In genomic region chr10:43196981-43197833, GRCh38 we compare ENCODE assay signal across 16 cellular contexts. TPM values are rescaled to one million over a fixed set of nuclear protein-coding genes. Genes with fewer than 3 reads are reported as not detected.
DNase-seq lines count a peak whose midpoint lies in the region; ATAC-seq and TF ChIP-seq lines count a peak whose summit lies in the region.
"Had no signal": no experiment of that assay in that cellular context is flagged by ENCODE, and none has a peak within 500 bp of the region (broad histone marks: within the 10 kb centered on the region; RNA-seq: fewer than 3 reads in every experiment).

No MANE protein-coding gene starts in this region.

- H3K9me3 ChIP-seq in right atrium auricular region (no peaks in the 10 kb centered on the region), mucosa of descending colon (no peaks in the 10 kb centered on the region), aorta (ENCODE audit: control insufficient read depth, low read length) (no peaks in the 10 kb centered on the region)
- H3K9me3 ChIP-seq: Caco-2, HAP-1 had no signal

- POLR2A ChIA-PET in activated CD4-positive, alpha-beta memory T cell treated with anti-CD3 and anti-CD28 coated beads, Interleukin-2, amount 10 ng/mL, durations not matched to agents 7 days and 5 days (lab: Charles Lee), result interaction anchor here (0.7 kb wide), 1 partner anchor 58 kb away, joined by 3 read pairs; no protein-coding TSS in a partner anchor

- peaks cover 9% of the 10 kb centered on the region for H3K36me3 Mint-ChIP-seq in activated CD4-positive, alpha-beta memory T cell treated with anti-CD3 and anti-CD28 coated beads, Interleukin-2, amount 10 ng/mL, durations not matched to agents 7 days and 5 days (ENCODE audit: low read depth)

- ATAC-seq in left cardiac atrium (no peak), mucosa of descending colon (no peak), aorta (ENCODE audit: low FRiP score) (no peak), HG02798 (IDR thresholded peaks at IDR 0.05; ENCODE audit: poor library complexity, unreplicated experiment) (no peak)
- ATAC-seq: activated CD8-positive, alpha-beta T cell treated with anti-CD3 and anti-CD28 coated beads, Interleukin-2, amount 10 ng/mL, durations not matched to agents 7 days and 5 days; Panc1; right cardiac atrium had no signal

- no peaks in the 10 kb centered on the region for H3K27me3 Mint-ChIP-seq in activated CD4-positive, alpha-beta memory T cell treated with anti-CD3 and anti-CD28 coated beads, Interleukin-2, amount 10 ng/mL, durations not matched to agents 7 days and 5 days

- peaks cover 0 to 7% of the 10 kb centered on the region in 2 donors for H3K4me1 ChIP-seq in right atrium auricular region
- peaks cover 2% of the 10 kb centered on the region for H3K4me1 ChIP-seq in mucosa of descending colon (ENCODE audit: low read depth)
- H3K4me1 ChIP-seq in aorta (ENCODE audit: control insufficient read depth in 1 of 2, insufficient read depth in 2 of 2, low read length in 2 of 2), result no peaks in the 10 kb centered on the region
- H3K4me1 ChIP-seq: Caco-2, HAP-1 had no signal

- DNase-seq in right atrium auricular region (ENCODE audit: low spot score) (peak; percentile 43), left cardiac atrium (no peak), mucosa of descending colon (peak in 2 of 3 donors; percentile 9 to 31), aorta (peak; percentile 32 to 67), OCI-M2 (lab: John Stamatoyannopoulos, UW; ENCODE audit: unreplicated experiment) (no peak), AG20443 (ENCODE audit: low spot score) (no peak)
- DNase-seq in activated CD4-positive, alpha-beta memory T cell treated with anti-CD3 and anti-CD28 coated beads, Interleukin-2, amount 10 ng/mL, durations not matched to agents 7 days and 5 days, result peak; percentile 15
- DNase-seq: activated CD8-positive, alpha-beta T cell treated with anti-CD3 and anti-CD28 coated beads, Interleukin-2, amount 10 ng/mL, durations not matched to agents 7 days and 5 days; mesenchymal stem cell; NCI-H2081; NCI-H524 had no signal

- no peaks in the 10 kb centered on the region for H3K9me3 Mint-ChIP-seq in activated CD4-positive, alpha-beta memory T cell treated with anti-CD3 and anti-CD28 coated beads, Interleukin-2, amount 10 ng/mL, durations not matched to agents 7 days and 5 days

- TF ChIP-seq CTCF in right atrium auricular region (IDR thresholded peaks at IDR 0.05), result no peak
- TF ChIP-seq CTCF in mucosa of descending colon (IDR thresholded peaks at IDR 0.05), result no peak

- peaks cover 3% of the 10 kb centered on the region for H3K4me1 Mint-ChIP-seq in activated CD4-positive, alpha-beta memory T cell treated with anti-CD3 and anti-CD28 coated beads, Interleukin-2, amount 10 ng/mL, durations not matched to agents 7 days and 5 days

- intact Hi-C loops in left cardiac atrium (cut with DNase I) (no loop called here), mucosa of descending colon (cut with DNase I, micrococcal nuclease) (no loop called here), aorta (cut with DNase I) (no loop called here)

- H3K4me3 ChIP-seq in right atrium auricular region (no peak overlapping the region), mucosa of descending colon (no peak overlapping the region), aorta (ENCODE audit: low read length in 2 of 2) (no peak overlapping the region)
- H3K4me3 ChIP-seq: HAP-1 had no signal

- 95 to 96% methylated on average over 20 of the region's 20 CpGs for WGBS in aorta, 2 donors

- no peak overlapping the region for H3K27ac Mint-ChIP-seq in activated CD4-positive, alpha-beta memory T cell treated with anti-CD3 and anti-CD28 coated beads, Interleukin-2, amount 10 ng/mL, durations not matched to agents 7 days and 5 days
- H3K27ac Mint-ChIP-seq: activated CD8-positive, alpha-beta T cell treated with anti-CD3 and anti-CD28 coated beads, Interleukin-2, amount 10 ng/mL, durations not matched to agents 7 days and 5 days had no signal

- H3K27ac ChIP-seq in right atrium auricular region, result no peak overlapping the region
- no peak overlapping the region for H3K27ac ChIP-seq in aorta (ENCODE audit: low read depth in 1 of 2, low read length in 2 of 2)

- CTCF ChIA-PET in activated CD4-positive, alpha-beta memory T cell treated with anti-CD3 and anti-CD28 coated beads, Interleukin-2, amount 10 ng/mL, durations not matched to agents 7 days and 5 days (lab: Charles Lee), result no interaction called here

- no peak overlapping the region for H3K4me3 Mint-ChIP-seq in activated CD4-positive, alpha-beta memory T cell treated with anti-CD3 and anti-CD28 coated beads, Interleukin-2, amount 10 ng/mL, durations not matched to agents 7 days and 5 days
- H3K4me3 Mint-ChIP-seq: activated CD8-positive, alpha-beta T cell treated with anti-CD3 and anti-CD28 coated beads, Interleukin-2, amount 10 ng/mL, durations not matched to agents 7 days and 5 days had no signal

- H3K36me3 ChIP-seq in right atrium auricular region (no peaks in the 10 kb centered on the region), mucosa of descending colon (ENCODE audit: low read depth) (no peaks in the 10 kb centered on the region), aorta (ENCODE audit: control insufficient read depth in 1 of 2, insufficient read depth in 2 of 2, low read length in 1 of 2) (no peaks in the 10 kb centered on the region)
- H3K36me3 ChIP-seq: HAP-1 had no signal

- H3K27me3 ChIP-seq in right atrium auricular region (no peaks in the 10 kb centered on the region), aorta (ENCODE audit: control insufficient read depth in 1 of 2, insufficient read depth in 2 of 2, low read length in 1 of 2) (no peaks in the 10 kb centered on the region)

RNA-seq across cellular contexts. Expression of gene CSGALNACT2, which starts 59.0 kb away (rescaled TPM):
- 10 to 100 TPM; 10.0 to 14.9 TPM for total RNA-seq in right atrium auricular region
- 10 to 100 TPM; 12.0 to 17.0 TPM for total RNA-seq in left cardiac atrium
- total RNA-seq in activated CD4-positive, alpha-beta memory T cell treated with anti-CD3 and anti-CD28 coated beads, Interleukin-2, amount 10 ng/mL, durations not matched to agents 7 days and 5 days, result 10 to 100 TPM; 64.8 to 66.2 TPM
- 10 to 100 TPM in 1 of 3 donors, 1 to 10 TPM in 2; 3.9 to 20.1 (median 7.4) TPM for total RNA-seq in mucosa of descending colon
- 10 to 100 TPM; 32.7 to 35.8 TPM for total RNA-seq in aorta
- 10 to 100 TPM; 18.2 to 20.1 TPM for polyA plus RNA-seq in aorta

Comparison
In these comparisons a context has a peak if more than half of its experiments do, and no peak if none do; other contexts are left out.
1. DNase-seq: peak in right atrium auricular region (single experiment), activated CD4-positive, alpha-beta memory T cell treated with anti-CD3 and anti-CD28 coated beads, Interleukin-2, amount 10 ng/mL, durations not matched to agents 7 days and 5 days (single experiment), mucosa of descending colon (2 of 3) and aorta (2 of 2); none in left cardiac atrium (single experiment), OCI-M2 (single experiment) and AG20443 (single experiment).